Comparison of ENCODE assay signal across 2 cellular contexts in genomic region chr5:119405444-119405843, GRCh38.
TF ChIP-seq lines count a peak whose summit lies in the region.

No MANE protein-coding gene starts in this region.

TF ChIP-seq in GM12878, 131 proteins besides CTCF, POLR2A, EP300 and RAD21 (continued from another document):
- TF ChIP-seq MLLT1 (IDR thresholded peaks at IDR 0.05) (peak; percentile 23; the same call in 1 of the 2 replicates), BHLHE40 (IDR thresholded peaks at IDR 0.05; ENCODE audit: borderline replicate concordance in 1 of 2, low read depth in 2 of 2, low read length in 1 of 2) (no peak), POLR2AphosphoS5 (IDR thresholded peaks at IDR 0.05; ENCODE audit: low read length) (no peak)

TF ChIP-seq in SK-N-SH, 30 proteins besides CTCF, POLR2A, EP300 and RAD21:
- TF ChIP-seq MAX (IDR thresholded peaks at IDR 0.05; ENCODE audit: low read depth): no peak
- TF ChIP-seq PBX3 (IDR thresholded peaks at IDR 0.05): no peak
- TF ChIP-seq MXI1 (IDR thresholded peaks at IDR 0.05; ENCODE audit: low read depth, low read length): no peak
